22 cellular contexts compared by ENCODE assay signal in genomic region chr15:91872356-91873132, GRCh38. TPM values are rescaled to one million over a fixed set of nuclear protein-coding genes. Genes with fewer than 3 reads are reported as not detected.
A peak's percentile ranks its signal among the peaks of the same experiment; 100 is the strongest.
DNase-seq lines count a peak whose midpoint lies in the region; ATAC-seq and TF ChIP-seq lines count a peak whose summit lies in the region.
"Had no signal": no experiment of that assay in that cellular context is flagged by ENCODE, and none has a peak within 500 bp of the region (broad histone marks: within the 10 kb centered on the region; RNA-seq: fewer than 3 reads in every experiment).

No MANE protein-coding gene starts in this region.

- no peaks in the 10 kb centered on the region for H3K9me3 ChIP-seq in T-helper 17 cell (ENCODE audit: control insufficient read depth, low read length, poor library complexity, severe bottlenecking)
- H3K9me3 ChIP-seq in left ventricle myocardium inferior (replicated peaks): no peaks in the 10 kb centered on the region
- H3K9me3 ChIP-seq: transverse colon had no signal

- peak overlapping the region; percentile 6 for H3K27ac Mint-ChIP-seq in T-helper 17 cell

- H3K27me3 ChIP-seq in left ventricle myocardium inferior (ENCODE audit: low read depth): no peaks in the 10 kb centered on the region
- H3K27me3 ChIP-seq: transverse colon had no signal

- no peaks in the 10 kb centered on the region for H3K27me3 Mint-ChIP-seq in T-helper 17 cell

- H3K27ac ChIP-seq in temporal lobe (ENCODE audit: low read depth, low read length) (peak overlapping the region; percentile 2), left ventricle myocardium inferior (replicated peaks) (no peak overlapping the region)
- H3K27ac ChIP-seq: transverse colon had no signal

- no peak for TF ChIP-seq CTCF in left ventricle myocardium inferior (IDR thresholded peaks at IDR 0.05; ENCODE audit: borderline replicate concordance)

- H3K36me3 ChIP-seq in left ventricle myocardium inferior: no peaks in the 10 kb centered on the region
- H3K36me3 ChIP-seq: transverse colon had no signal

- DNase-seq in NCI-H146 (lab: John Stamatoyannopoulos, UW) (peak; percentile 11), NCI-H146 treated with DMSO at 0.1 percent for 48 hours (lab: John Stamatoyannopoulos, UW; ENCODE audit: unreplicated experiment) (no peak), T-helper 17 cell (no peak), islet precursor cell (peak; percentile 58), left ventricle myocardium inferior (no peak)
- DNase-seq: activated CD4-positive, alpha-beta T cell treated with anti-CD3 and anti-CD28 coated beads for 1 hour; activated CD8-positive, alpha-beta memory T cell treated with anti-CD3 and anti-CD28 coated beads for 24 hours; activated naive CD4-positive, alpha-beta T cell treated with anti-CD3 and anti-CD28 coated beads, Interleukin-2, amount 50 U/mL, for 16 hours; activated T-cell treated with anti-CD3 and anti-CD28 coated beads, Interleukin-2, amount 50 U/mL, for 4 hours; cerebellar nuclear complex; effector CD8-positive, alpha-beta T cell; Karpas-422; mesendoderm; NCI-H774; Right ventricle myocardium superior; stimulated activated CD4-positive, alpha-beta T cell treated with anti-CD3 and anti-CD28 coated beads, Interleukin-4, amount 100 ng/mL, for 1 hour; stimulated activated naive CD4-positive, alpha-beta T cell; SW 1271; transverse colon had no signal

- H3K4me1 ChIP-seq in left ventricle myocardium inferior: peaks cover 67% of the 10 kb centered on the region

- intact Hi-C loops in left ventricle myocardium inferior (cut with micrococcal nuclease): loop anchor here (10.0 kb wide), 1 partner anchor 212 kb away; no protein-coding TSS in a partner anchor

- H3K4me3 Mint-ChIP-seq in T-helper 17 cell: no peak overlapping the region
- H3K4me3 Mint-ChIP-seq: activated T-cell treated with anti-CD3 and anti-CD28 coated beads, Interleukin-2, amount 50 U/mL, for 4 hours had no signal

- peaks cover 3% of the 10 kb centered on the region for H3K36me3 Mint-ChIP-seq in T-helper 17 cell (ENCODE audit: low read depth)

- ATAC-seq in T-helper 17 cell (no peak), HG02642 (IDR thresholded peaks at IDR 0.05; ENCODE audit: poor library complexity, unreplicated experiment) (no peak), HG02852 (IDR thresholded peaks at IDR 0.05; ENCODE audit: unreplicated experiment) (no peak)
- ATAC-seq: activated T-cell treated with anti-CD3 and anti-CD28 coated beads, Interleukin-2, amount 50 U/mL, for 4 hours had no signal

- peaks cover 47% of the 10 kb centered on the region for H3K4me1 Mint-ChIP-seq in T-helper 17 cell

- no peak overlapping the region for H3K4me3 ChIP-seq in left ventricle myocardium inferior
- H3K4me3 ChIP-seq: transverse colon had no signal

RNA-seq across cellular contexts. Expression of gene SLCO3A1, which starts 19.0 kb away (rescaled TPM):
- total RNA-seq in T-helper 17 cell (10 to 100 TPM; 55.9 to 65.1 TPM), temporal lobe (9.3 TPM), left ventricle myocardium inferior (56.8 TPM)

Comparison
In these comparisons a context has a peak if more than half of its experiments do, and no peak if none do; other contexts are left out.
1. DNase-seq: peak in NCI-H146 (single experiment) and islet precursor cell (single experiment); none in NCI-H146 treated with DMSO at 0.1 percent for 48 hours (single experiment), T-helper 17 cell (0 of 3) and left ventricle myocardium inferior (single experiment).